8 cellular contexts compared by ENCODE assay signal in genomic region chr3:141875893-141876380, GRCh38. TPM values are rescaled to one million over a fixed set of nuclear protein-coding genes. Genes with fewer than 3 reads are reported as not detected.
DNase-seq lines count a peak whose midpoint lies in the region; ATAC-seq, FAIRE-seq and TF ChIP-seq lines count a peak whose summit lies in the region.

No MANE protein-coding gene starts in this region.

- H3K27me3 Mint-ChIP-seq in stimulated activated memory B cell treated with anti-CD40 and anti-IgM and Interleukin-4, amounts not matched to agents 10 μg/mL and 1 μg/mL and 100 μg/mL, for 72 hours, result no peaks in the 10 kb centered on the region

- intact Hi-C loops in lower lobe of right lung (cut with DNase I), result no loop called here

- H3K9me3 Mint-ChIP-seq in stimulated activated memory B cell treated with anti-CD40 and anti-IgM and Interleukin-4, amounts not matched to agents 10 μg/mL and 1 μg/mL and 100 μg/mL, for 72 hours, result no peaks in the 10 kb centered on the region

- H3K4me1 ChIP-seq in Loucy (ENCODE audit: insufficient read depth, low read length, poor library complexity, severe bottlenecking) (peaks cover 34% of the 10 kb centered on the region), lower lobe of right lung (peaks cover 28% of the 10 kb centered on the region)

- H3K27ac ChIP-seq in VCaP (peak overlapping the region; percentile 90), lower lobe of right lung (peak overlapping the region; percentile 99)

- 0 out of 2 replicates have a peak, but pooled peaks cover 3% of the 10 kb centered on the region for H3F3A ChIP-seq in Loucy (ENCODE audit: low read depth)

- peak; percentile 59 for TF ChIP-seq POLR2A in H54 (IDR thresholded peaks at IDR 0.05; ENCODE audit: low read depth, low read length)

- H4K20me1 ChIP-seq in Loucy (ENCODE audit: insufficient read depth, low read length, poor library complexity, severe bottlenecking), result peaks cover 22% of the 10 kb centered on the region

- H3K9me3 ChIP-seq in Loucy (ENCODE audit: insufficient read depth, low read depth, low read length) (no peaks in the 10 kb centered on the region), lower lobe of right lung (no peaks in the 10 kb centered on the region)

- H3K4me3 ChIP-seq in Loucy (ENCODE audit: low read length, poor library complexity, severe bottlenecking) (peak overlapping the region; percentile 78), lower lobe of right lung (peak overlapping the region; percentile 83)

- FAIRE-seq in H54 (lab: Jason Lieb, UNC), result no peak

- peak overlapping the region; percentile 73 for H3K27ac Mint-ChIP-seq in stimulated activated memory B cell treated with anti-CD40 and anti-IgM and Interleukin-4, amounts not matched to agents 10 μg/mL and 1 μg/mL and 100 μg/mL, for 72 hours

- no peaks in the 10 kb centered on the region for H3K36me3 Mint-ChIP-seq in stimulated activated memory B cell treated with anti-CD40 and anti-IgM and Interleukin-4, amounts not matched to agents 10 μg/mL and 1 μg/mL and 100 μg/mL, for 72 hours

- DNase-seq in NCI-H510A treated with DMSO at 0.1 percent for 48 hours (lab: John Stamatoyannopoulos, UW) (peak; percentile 30), NCI-H510A (lab: John Stamatoyannopoulos, UW) (no peak), H54 (ENCODE audit: insufficient read length, low spot score) (no peak), dermis blood vessel endothelial cell (peak; percentile 70), lower lobe of right lung (peak; percentile 85)

- peak overlapping the region; percentile 72 for H3K4me2 ChIP-seq in Loucy (ENCODE audit: low read depth, low read length, poor library complexity, severe bottlenecking)

- H3K4me1 Mint-ChIP-seq in stimulated activated memory B cell treated with anti-CD40 and anti-IgM and Interleukin-4, amounts not matched to agents 10 μg/mL and 1 μg/mL and 100 μg/mL, for 72 hours, result peaks cover 31% of the 10 kb centered on the region

- peak; percentile 81 to 91 for ATAC-seq in lower lobe of right lung
- peak; percentile 78 for ATAC-seq in stimulated activated memory B cell treated with anti-CD40 and anti-IgM and Interleukin-4, amounts not matched to agents 10 μg/mL and 1 μg/mL and 100 μg/mL, for 72 hours

- H3K9ac ChIP-seq in Loucy (ENCODE audit: low read depth, low read length, poor library complexity, severe bottlenecking), result peak overlapping the region; percentile 69

- no peaks in the 10 kb centered on the region for H3K36me3 ChIP-seq in Loucy (ENCODE audit: insufficient read depth, low read length)
- no peaks in the 10 kb centered on the region for H3K36me3 ChIP-seq in lower lobe of right lung

- no peaks in the 10 kb centered on the region for H3K9me2 ChIP-seq in Loucy (replicated peaks; ENCODE audit: low read depth, low read length)

- H2AFZ ChIP-seq in Loucy (ENCODE audit: low read length), result peak overlapping the region; percentile 86

- H3K27me3 ChIP-seq in Loucy (ENCODE audit: insufficient read depth, low read length, poor library complexity, severe bottlenecking), result no peaks in the 10 kb centered on the region
- H3K27me3 ChIP-seq in lower lobe of right lung (ENCODE audit: low read depth), result no peaks in the 10 kb centered on the region

- no peak for TF ChIP-seq CTCF in Loucy (conservative IDR thresholded peaks at IDR 0.05; ENCODE audit: low read length)
- TF ChIP-seq CTCF in VCaP (conservative IDR thresholded peaks at IDR 0.05), result peak; percentile 50; the same call in 1 of the 2 replicates
- no peak for TF ChIP-seq CTCF in lower lobe of right lung (IDR thresholded peaks at IDR 0.05)

- H3K79me2 ChIP-seq in Loucy (ENCODE audit: insufficient read depth, low read length), result peaks cover 43% of the 10 kb centered on the region

- H3K4me3 Mint-ChIP-seq in stimulated activated memory B cell treated with anti-CD40 and anti-IgM and Interleukin-4, amounts not matched to agents 10 μg/mL and 1 μg/mL and 100 μg/mL, for 72 hours, result peak overlapping the region; percentile 97

RNA-seq across cellular contexts. Expression of gene ATP1B3, which starts 0.5 kb away (rescaled TPM):
- total RNA-seq in dermis blood vessel endothelial cell, result 129 and 199 TPM in 2 replicates
- total RNA-seq in lower lobe of right lung, result 143 TPM

Comparison
In these comparisons a context has a peak if more than half of its experiments do, and no peak if none do; other contexts are left out.
1. DNase-seq: peak in NCI-H510A treated with DMSO at 0.1 percent for 48 hours (single experiment), dermis blood vessel endothelial cell (single experiment) and lower lobe of right lung (single experiment); none in NCI-H510A (single experiment) and H54 (single experiment).